In genomic region chr6:149646599-149646998, GRCh38 we compare ENCODE assay signal across 8 cellular contexts. TPM values are rescaled to one million over a fixed set of nuclear protein-coding genes. Genes with fewer than 3 reads are reported as not detected.
DNase-seq lines count a peak whose midpoint lies in the region; ATAC-seq and TF ChIP-seq lines count a peak whose summit lies in the region.

No MANE protein-coding gene starts in this region.

- H3K27me3 ChIP-seq in AG04450 (ENCODE audit: control insufficient read depth, insufficient read depth, low read length) (no peaks in the 10 kb centered on the region), mesenchymal stem cell (ENCODE audit: control insufficient read depth in 1 of 2, insufficient read depth in 1 of 2, low read length in 2 of 2) (no peaks in the 10 kb centered on the region), stomach (no peaks in the 10 kb centered on the region)

- no peak for TF ChIP-seq POLR2A in stomach (IDR thresholded peaks at IDR 0.05)

- in situ Hi-C loops in astrocyte of the spinal cord (cut with HindIII; ENCODE audit: low sequenced_read_pairs): no loop called here

- no peak overlapping the region for H3K14ac ChIP-seq in mesenchymal stem cell (ENCODE audit: low read length in 2 of 2)

- H3K36me3 ChIP-seq in mesenchymal stem cell (ENCODE audit: control insufficient read depth in 1 of 2, insufficient read depth in 2 of 2, low read depth in 1 of 2, low read length in 2 of 2): no peaks in the 10 kb centered on the region
- no peaks in the 10 kb centered on the region for H3K36me3 ChIP-seq in stomach

- no peak overlapping the region for H2BK5ac ChIP-seq in mesenchymal stem cell (ENCODE audit: low read depth, low read length, poor library complexity, severe bottlenecking)

- H4K91ac ChIP-seq in mesenchymal stem cell (ENCODE audit: low read length): no peak overlapping the region

- H3K79me1 ChIP-seq in mesenchymal stem cell (replicated peaks; ENCODE audit: low read length, poor library complexity, severe bottlenecking): peaks cover 6% of the 10 kb centered on the region

- no peak overlapping the region for H2BK12ac ChIP-seq in mesenchymal stem cell (ENCODE audit: low read length in 2 of 2)

- DNase-seq in AG04450 (ENCODE audit: low read depth, low spot score) (no peak), HFF-Myc (ENCODE audit: extremely low read depth, low read depth) (no peak), astrocyte of the spinal cord (ENCODE audit: low read depth, low spot score) (no peak), mesenchymal stem cell (no peak), stomach (no peak), NCI-H748 (lab: John Stamatoyannopoulos, UW; ENCODE audit: unreplicated experiment) (no peak)

- H3K4me3 ChIP-seq in AG04450 (ENCODE audit: low read depth, low read length) (peak overlapping the region; percentile 92), HFF-Myc (replicated peaks; ENCODE audit: low read depth, low read length) (peak overlapping the region; percentile 94), astrocyte of the spinal cord (ENCODE audit: low read depth, low read length) (peak overlapping the region; percentile 93), mesenchymal stem cell (ENCODE audit: insufficient read depth in 1 of 2, low read depth in 1 of 2, low read length in 2 of 2) (peak overlapping the region in 1 of 2 experiments; percentile 98), stomach (peak overlapping the region in 2 of 4 donors; percentile 62 to 83)

- intact Hi-C loops in stomach (cut with DNase I; ENCODE audit: low total_unique reads): no loop called here

- no peaks in the 10 kb centered on the region; the same call in 1 of the 2 replicates for H3K9me3 ChIP-seq in AG04450 (ENCODE audit: control insufficient read depth, insufficient read depth, low read length)
- no peaks in the 10 kb centered on the region for H3K9me3 ChIP-seq in mesenchymal stem cell (ENCODE audit: control insufficient read depth, low read length)
- H3K9me3 ChIP-seq in stomach: no peaks in the 10 kb centered on the region

- H3K23ac ChIP-seq in mesenchymal stem cell (ENCODE audit: low read length in 2 of 2): no peak overlapping the region

- H3K27ac ChIP-seq in AG04450 (ENCODE audit: low read depth, low read length) (no peak overlapping the region), mesenchymal stem cell (ENCODE audit: low read length, poor library complexity, severe bottlenecking) (no peak overlapping the region), stomach (peak overlapping the region in 1 of 5 donors; percentile 23)

- H3K18ac ChIP-seq in mesenchymal stem cell (ENCODE audit: low read depth in 1 of 2, low read length in 2 of 2): no peak overlapping the region

- CTCF ChIA-PET in AG04450 (lab: Charles Lee): interaction anchor here (0.7 kb wide), 1 partner anchor 111 kb away, joined by 4 read pairs; no protein-coding TSS in a partner anchor

- no peak overlapping the region for H2AFZ ChIP-seq in mesenchymal stem cell (ENCODE audit: low read depth, low read length)

- ATAC-seq in GM18909 (IDR thresholded peaks at IDR 0.05; ENCODE audit: poor library complexity, unreplicated experiment) (no peak), GM18511 (IDR thresholded peaks at IDR 0.05; ENCODE audit: unreplicated experiment) (no peak)

- WGBS in mesenchymal stem cell: 100% methylated on average over 1 of the region's 3 CpGs
- WGBS in stomach, 5 donors: 26 to 58% (median 42%) methylated on average over 3 of the region's 3 CpGs

- no peak overlapping the region for H2AK5ac ChIP-seq in mesenchymal stem cell (ENCODE audit: low read length, severe bottlenecking)

- H2BK120ac ChIP-seq in mesenchymal stem cell (ENCODE audit: low read depth, low read length): no peak overlapping the region

- no peak overlapping the region for H4K8ac ChIP-seq in mesenchymal stem cell (ENCODE audit: low read length)

- H3K4me2 ChIP-seq in mesenchymal stem cell (ENCODE audit: low read length, poor library complexity, severe bottlenecking): no peak overlapping the region

- POLR2A ChIA-PET in AG04450 (lab: Yijun Ruan, JAX): no interaction called here

- H3K4me1 ChIP-seq in mesenchymal stem cell (ENCODE audit: control insufficient read depth, insufficient read depth, low read depth, low read length) (no peaks in the 10 kb centered on the region), stomach (peaks cover 8 to 28% (median 21%) of the 10 kb centered on the region in 4 donors)

- H3K4ac ChIP-seq in mesenchymal stem cell (ENCODE audit: low read depth in 1 of 2, low read length in 2 of 2): no peak overlapping the region

- H3K9ac ChIP-seq in mesenchymal stem cell (ENCODE audit: low read length): peak overlapping the region; percentile 95

- no peak for TF ChIP-seq EP300 in stomach (IDR thresholded peaks at IDR 0.05)

- no peak overlapping the region for H2BK15ac ChIP-seq in mesenchymal stem cell (ENCODE audit: low read depth, poor library complexity, severe bottlenecking)

- TF ChIP-seq CTCF in AG04450 (IDR thresholded peaks at IDR 0.05; ENCODE audit: low read depth, low read length) (no peak), HFF-Myc (IDR thresholded peaks at IDR 0.05; ENCODE audit: low read depth, low read length, missing control alignments) (no peak), astrocyte of the spinal cord (IDR thresholded peaks at IDR 0.05; ENCODE audit: low read depth, low read length) (no peak), stomach (IDR thresholded peaks at IDR 0.05) (no peak)

RNA-seq across cellular contexts. Expression of gene KATNA1, which starts 1.9 kb away (rescaled TPM):
- polyA plus RNA-seq in AG04450 (2011; rRNA removed) (27.4 and 37.4 TPM in 2 replicates), stomach (10 to 100 TPM in 2 of 3 donors, 1 to 10 TPM in 1; 9.2 to 20.2 (median 10.4) TPM)
- polyA minus RNA-seq in AG04450 (2011; rRNA and poly(A)+ RNA removed): 14.0 and 20.9 TPM in 2 replicates
- 16.3 TPM for polyA plus RNA-seq in mesenchymal stem cell (2013, experiment 1 of 2)
- polyA plus RNA-seq in mesenchymal stem cell (2013, experiment 2 of 2): 16.4 TPM
- total RNA-seq in stomach: 10 to 100 TPM in 4 of 5 donors, 1 to 10 TPM in 1; 8.1 to 29.8 (median 26.8) TPM
